22 cellular contexts compared by ENCODE assay signal in the genomic region with DNA sequence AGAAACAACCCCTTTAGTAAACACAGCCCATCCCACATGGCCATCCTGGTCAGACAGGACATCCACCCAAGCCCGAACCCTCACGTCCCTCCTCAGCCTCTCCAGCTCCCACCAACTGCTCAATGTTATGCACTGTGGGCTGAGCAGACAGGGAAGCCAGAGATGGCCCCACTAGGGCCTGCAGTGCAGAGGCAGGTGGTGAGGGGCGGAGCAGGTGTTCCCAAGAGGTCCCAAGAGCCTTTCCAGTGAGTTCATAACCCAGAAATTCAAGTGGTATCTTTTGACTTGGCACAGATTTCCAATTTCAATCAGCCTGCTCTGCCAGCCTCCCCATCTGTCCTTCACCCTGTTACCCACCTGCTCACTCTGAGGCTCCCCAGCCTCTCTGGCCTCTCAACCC.
A peak's percentile ranks its signal among the peaks of the same experiment; 100 is the strongest.
DNase-seq lines count a peak whose midpoint lies in the region; ATAC-seq lines count a peak whose summit lies in the region.
"Had no signal": no experiment of that assay in that cellular context is flagged by ENCODE, and none has a peak within 500 bp of the region (broad histone marks: within the 10 kb centered on the region; RNA-seq: fewer than 3 reads in every experiment).

No MANE protein-coding gene starts in this region.

- H3K27ac Mint-ChIP-seq in activated CD4-positive, alpha-beta T cell treated with anti-CD3 and anti-CD28 coated beads, Interleukin-2, amount 10 ng/mL, durations not matched to agents 7 days and 5 days, result no peak overlapping the region
- H3K27ac Mint-ChIP-seq: activated B cell treated with CpG ODN at 0.5 μM for 24 hours; activated CD4-positive, alpha-beta memory T cell treated with anti-CD3 and anti-CD28 coated beads, Interleukin-2, amount 10 ng/mL, durations not matched to agents 7 days and 5 days; CD4-positive, CD25-positive, alpha-beta regulatory T cell; memory B cell had no signal

- peaks cover 2% of the 10 kb centered on the region for H3K9me3 Mint-ChIP-seq in activated CD4-positive, alpha-beta T cell treated with anti-CD3 and anti-CD28 coated beads, Interleukin-2, amount 10 ng/mL, durations not matched to agents 7 days and 5 days
- H3K9me3 Mint-ChIP-seq: activated B cell treated with CpG ODN at 0.5 μM for 24 hours, memory B cell had no signal

- POLR2A ChIA-PET in activated CD4-positive, alpha-beta T cell treated with anti-CD3 and anti-CD28 coated beads, Interleukin-2, amount 10 ng/mL, durations not matched to agents 7 days and 5 days (lab: Charles Lee), result no interaction called here

- CTCF ChIA-PET in activated CD4-positive, alpha-beta T cell treated with anti-CD3 and anti-CD28 coated beads, Interleukin-2, amount 10 ng/mL, durations not matched to agents 7 days and 5 days (lab: Charles Lee), result interaction anchor here (0.7 kb wide), 1 partner anchor 14 kb away, joined by 3 read pairs; no protein-coding TSS in a partner anchor

- DNase-seq in DMS79 treated with DMSO at 0.1 percent for 48 hours (lab: John Stamatoyannopoulos, UW) (peak; percentile 68), NCI-H1105 treated with DMSO at 0.1 percent for 48 hours (lab: John Stamatoyannopoulos, UW) (peak; percentile 62), NCI-H2171 treated with DMSO at 0.1 percent for 48 hours (lab: John Stamatoyannopoulos, UW) (peak; percentile 99), left lobe of liver (ENCODE audit: low spot score) (peak; percentile 16), RPMI8226 (no peak), HCEC 1CT (no peak)
- DNase-seq in activated CD4-positive, alpha-beta T cell treated with anti-CD3 and anti-CD28 coated beads, Interleukin-2, amount 10 ng/mL, durations not matched to agents 7 days and 5 days, result no peak
- DNase-seq: activated B cell treated with CpG ODN at 0.5 μM for 24 hours; activated CD4-positive, alpha-beta memory T cell treated with anti-CD3 and anti-CD28 coated beads, Interleukin-2, amount 10 ng/mL, durations not matched to agents 7 days and 5 days; activated gamma-delta T cell treated with Interleukin-2 at 50 U/mL for 16 hours; activated T-cell treated with anti-CD3 and anti-CD28 coated beads, Interleukin-2, amount 50 U/mL, for 1 hour; body of pancreas; CD4-positive, CD25-positive, alpha-beta regulatory T cell; cerebellar nuclear complex; GDM1; left cardiac atrium; NCI-H748 treated with DMSO at 0.1 percent for 48 hours; T1000; transverse colon had no signal

- no peak overlapping the region for H3K4me3 Mint-ChIP-seq in activated CD4-positive, alpha-beta T cell treated with anti-CD3 and anti-CD28 coated beads, Interleukin-2, amount 10 ng/mL, durations not matched to agents 7 days and 5 days
- H3K4me3 Mint-ChIP-seq: activated B cell treated with CpG ODN at 0.5 μM for 24 hours; activated CD4-positive, alpha-beta memory T cell treated with anti-CD3 and anti-CD28 coated beads, Interleukin-2, amount 10 ng/mL, durations not matched to agents 7 days and 5 days; CD4-positive, CD25-positive, alpha-beta regulatory T cell; memory B cell had no signal

- H3K27me3 Mint-ChIP-seq in activated CD4-positive, alpha-beta T cell treated with anti-CD3 and anti-CD28 coated beads, Interleukin-2, amount 10 ng/mL, durations not matched to agents 7 days and 5 days, result no peaks in the 10 kb centered on the region

- ATAC-seq in left lobe of liver, result no peak
- no peak for ATAC-seq in HG03571 (IDR thresholded peaks at IDR 0.05; ENCODE audit: unreplicated experiment)
- ATAC-seq: body of pancreas, left cardiac atrium, Right ventricle myocardium inferior had no signal

- H3K36me3 Mint-ChIP-seq in activated CD4-positive, alpha-beta T cell treated with anti-CD3 and anti-CD28 coated beads, Interleukin-2, amount 10 ng/mL, durations not matched to agents 7 days and 5 days (ENCODE audit: low read depth), result no peaks in the 10 kb centered on the region
- H3K36me3 Mint-ChIP-seq: CD4-positive, CD25-positive, alpha-beta regulatory T cell; memory B cell had no signal

- no peaks in the 10 kb centered on the region for H3K4me1 Mint-ChIP-seq in activated CD4-positive, alpha-beta T cell treated with anti-CD3 and anti-CD28 coated beads, Interleukin-2, amount 10 ng/mL, durations not matched to agents 7 days and 5 days
- H3K4me1 Mint-ChIP-seq: activated B cell treated with CpG ODN at 0.5 μM for 24 hours; activated CD4-positive, alpha-beta memory T cell treated with anti-CD3 and anti-CD28 coated beads, Interleukin-2, amount 10 ng/mL, durations not matched to agents 7 days and 5 days; memory B cell had no signal

Comparison
In these comparisons a context has a peak if more than half of its experiments do, and no peak if none do; other contexts are left out.
1. DNase-seq: peak in DMS79 treated with DMSO at 0.1 percent for 48 hours (single experiment), NCI-H1105 treated with DMSO at 0.1 percent for 48 hours (single experiment), NCI-H2171 treated with DMSO at 0.1 percent for 48 hours (single experiment) and left lobe of liver (single experiment); none in RPMI8226 (single experiment), activated CD4-positive, alpha-beta T cell treated with anti-CD3 and anti-CD28 coated beads, Interleukin-2, amount 10 ng/mL, durations not matched to agents 7 days and 5 days (single experiment) and HCEC 1CT (single experiment).